In genomic region chr19:35907377-35907745, GRCh38 we compare ENCODE assay signal across 14 cellular contexts. TPM values are rescaled to one million over a fixed set of nuclear protein-coding genes. Genes with fewer than 3 reads are reported as not detected.
DNase-seq lines count a peak whose midpoint lies in the region; ATAC-seq and TF ChIP-seq lines count a peak whose summit lies in the region.
"Had no signal": no experiment of that assay in that cellular context is flagged by ENCODE, and none has a peak within 500 bp of the region (broad histone marks: within the 10 kb centered on the region; RNA-seq: fewer than 3 reads in every experiment).

No MANE protein-coding gene starts in this region.

- CTCF ChIA-PET in PC-3 (lab: Charles Lee): no interaction called here

- H3T11ph ChIP-seq in H9 (ENCODE audit: low read length): no peak overlapping the region

- no peak overlapping the region for H3K56ac ChIP-seq in H9 (ENCODE audit: insufficient read length, low read depth, low read length)

- H3K27ac ChIP-seq in esophagus muscularis mucosa (replicated peaks in 1 of 4) (peak overlapping the region; percentile 53 to 60 (median 57)), neural progenitor cell (no peak overlapping the region), H9 (ENCODE audit: insufficient read length, low read depth, low read length) (no peak overlapping the region), PC-3 (ENCODE audit: low read length) (no peak overlapping the region)

- H3K4me3 ChIP-seq in esophagus muscularis mucosa (peak overlapping the region; percentile 23 to 47 (median 36)), neural progenitor cell (no peak overlapping the region), PC-3 (ENCODE audit: low read length) (no peak overlapping the region)

- no peak overlapping the region for H2BK15ac ChIP-seq in H9 (ENCODE audit: low read depth, low read length)

- H3K79me2 ChIP-seq in neural progenitor cell (ENCODE audit: low read depth) (no peaks in the 10 kb centered on the region), H9 (ENCODE audit: insufficient read depth, low read length) (no peaks in the 10 kb centered on the region), PC-3 (ENCODE audit: low read length) (no peaks in the 10 kb centered on the region)

- intact Hi-C loops in esophagus muscularis mucosa (cut with DNase I): no loop called here
- intact Hi-C loops in PC-3 (cut with micrococcal nuclease): no loop called here

- H2BK5ac ChIP-seq in H9 (ENCODE audit: insufficient read length, low read length): no peak overlapping the region

- H2BK120ac ChIP-seq in H9 (ENCODE audit: low read depth, low read length, poor library complexity, severe bottlenecking): no peak overlapping the region

- H3K18ac ChIP-seq in H9 (ENCODE audit: insufficient read length, low read depth, low read length): no peak overlapping the region

- H4K91ac ChIP-seq in H9 (ENCODE audit: insufficient read length, low read depth, low read length): no peak overlapping the region

- 54% methylated on average over 8 of the region's 12 CpGs for WGBS in esophagus muscularis mucosa
- no CpG with 5 or more reads among the region's 12 CpGs for WGBS in H9 (ENCODE audit: extremely low coverage, insufficient read length, low lambda C conversion rate)

- H3K27me3 ChIP-seq in esophagus muscularis mucosa (no peaks in the 10 kb centered on the region), neural progenitor cell (peaks cover 10% of the 10 kb centered on the region), H9 (ENCODE audit: insufficient read depth, low read length) (no peaks in the 10 kb centered on the region), PC-3 (ENCODE audit: low read length) (no peaks in the 10 kb centered on the region)

- H3K9me3 ChIP-seq in esophagus muscularis mucosa (no peaks in the 10 kb centered on the region), neural progenitor cell (ENCODE audit: low read depth) (no peaks in the 10 kb centered on the region), H9 (ENCODE audit: control insufficient read depth, low read depth, low read length) (no peaks in the 10 kb centered on the region), PC-3 (ENCODE audit: low read length) (no peaks in the 10 kb centered on the region)

- H3K9me3 Mint-ChIP-seq in stimulated activated naive CD8-positive, alpha-beta T cell treated with anti-CD3 and anti-CD28 coated beads, Interleukin-15, Interleukin-2, amounts not matched to agents 100 ng/mL and 50 ng/mL, for 24 hours: no peaks in the 10 kb centered on the region
- H3K9me3 Mint-ChIP-seq in neural progenitor cell (no peaks in the 10 kb centered on the region), H9 (no peaks in the 10 kb centered on the region; a peak in 1 of 5 replicates)
- H3K9me3 Mint-ChIP-seq: CD4-positive, alpha-beta T cell had no signal

- H2BK20ac ChIP-seq in H9 (ENCODE audit: low read depth, low read length, poor library complexity, severe bottlenecking): no peak overlapping the region

- H3K14ac ChIP-seq in H9 (ENCODE audit: insufficient read depth, low read length): no peak overlapping the region

- H2AFZ ChIP-seq in neural progenitor cell (replicated peaks) (no peak overlapping the region), H9 (ENCODE audit: low read length) (no peak overlapping the region), PC-3 (ENCODE audit: low read length) (no peak overlapping the region)

- H3K4me2 ChIP-seq in neural progenitor cell: no peak overlapping the region
- H3K4me2 ChIP-seq in H9 (ENCODE audit: insufficient read depth, insufficient read length, low read length): no peak overlapping the region
- H3K4me2 ChIP-seq in PC-3 (ENCODE audit: low read length): no peak overlapping the region

- H3K36me3 ChIP-seq in esophagus muscularis mucosa (no peaks in the 10 kb centered on the region), neural progenitor cell (no peaks in the 10 kb centered on the region), PC-3 (ENCODE audit: low read depth, low read length) (no peaks in the 10 kb centered on the region)

- peaks cover 74% of the 10 kb centered on the region for H3K4me1 Mint-ChIP-seq in stimulated activated naive CD8-positive, alpha-beta T cell treated with anti-CD3 and anti-CD28 coated beads, Interleukin-15, Interleukin-2, amounts not matched to agents 100 ng/mL and 50 ng/mL, for 24 hours (ENCODE audit: low read depth)
- H3K4me1 Mint-ChIP-seq in neural progenitor cell: peaks cover 32% of the 10 kb centered on the region
- peaks cover 14 to 35% of the 10 kb centered on the region in 2 experiments for H3K4me1 Mint-ChIP-seq in H9

- TF ChIP-seq EP300 in esophagus muscularis mucosa (IDR thresholded peaks at IDR 0.05): no peak

- no peak for ATAC-seq in stimulated activated naive CD8-positive, alpha-beta T cell treated with anti-CD3 and anti-CD28 coated beads, Interleukin-15, Interleukin-2, amounts not matched to agents 100 U/mL and 50 U/mL, for 24 hours
- ATAC-seq in GM19351 (IDR thresholded peaks at IDR 0.05; ENCODE audit: unreplicated experiment): no peak
- no peak for ATAC-seq in PC-3

- H3F3A ChIP-seq in neural progenitor cell (ENCODE audit: low read depth): no peaks in the 10 kb centered on the region
- H3F3A ChIP-seq in PC-3 (ENCODE audit: low read length, unreplicated experiment): no peaks in the 10 kb centered on the region

- no peak for DNase-seq in stimulated activated naive CD8-positive, alpha-beta T cell treated with anti-CD3 and anti-CD28 coated beads, Interleukin-15, Interleukin-2, amounts not matched to agents 100 U/mL and 50 U/mL, for 24 hours
- DNase-seq in esophagus muscularis mucosa (ENCODE audit: extremely low spot score) (no peak), neural progenitor cell (ENCODE audit: low spot score) (no peak), germinal center (ENCODE audit: low spot score) (no peak), H9 (no peak), PC-3 (no peak)
- DNase-seq: activated CD4-positive, CD25-positive, alpha-beta regulatory T cell treated with anti-CD3 and anti-CD28 coated beads, Interleukin-2, amount 50 U/mL, for 72 hours; activated effector memory CD4-positive, alpha-beta T cell treated with Interleukin-2 at 50 U/mL for 16 hours; CD4-positive, alpha-beta T cell; NCI-H2107; NK-92 treated with Interleukin-12 subunit alpha and Interleukin-12 subunit beta, amount 100 ng/mL, for 24 hours had no signal

- H3K4me3 Mint-ChIP-seq in stimulated activated naive CD8-positive, alpha-beta T cell treated with anti-CD3 and anti-CD28 coated beads, Interleukin-15, Interleukin-2, amounts not matched to agents 100 ng/mL and 50 ng/mL, for 24 hours: peak overlapping the region; percentile 51
- no peak overlapping the region for H3K4me3 Mint-ChIP-seq in neural progenitor cell
- no peak overlapping the region for H3K4me3 Mint-ChIP-seq in H9
- H3K4me3 Mint-ChIP-seq: CD4-positive, alpha-beta T cell had no signal

- no peaks in the 10 kb centered on the region for H3K9me2 ChIP-seq in PC-3 (replicated peaks; ENCODE audit: low read length)

- peaks cover 5% of the 10 kb centered on the region for H3K23me2 ChIP-seq in H9 (ENCODE audit: insufficient read length, low read depth, low read length, poor library complexity, severe bottlenecking)

- no peak overlapping the region for H3K4ac ChIP-seq in H9 (ENCODE audit: low read depth, low read length)

- POLR2A ChIA-PET in PC-3 (lab: Charles Lee; ENCODE audit: unreplicated experiment): no interaction called here

- H3K23ac ChIP-seq in H9 (ENCODE audit: insufficient read length, low read depth, low read length): no peak overlapping the region

- no peak overlapping the region for H2AK5ac ChIP-seq in H9 (ENCODE audit: insufficient read length, low read length)

- TF ChIP-seq CTCF in esophagus muscularis mucosa (IDR thresholded peaks at IDR 0.05) (no peak), neural progenitor cell (IDR thresholded peaks at IDR 0.05) (no peak), H9 (conservative IDR thresholded peaks at IDR 0.05) (no peak), PC-3 (conservative IDR thresholded peaks at IDR 0.05; ENCODE audit: low read depth, low read length) (no peak)

- H4K5ac ChIP-seq in H9 (ENCODE audit: insufficient read length, low read depth, low read length): no peak overlapping the region

- H4K20me1 ChIP-seq in neural progenitor cell (ENCODE audit: low read depth) (no peaks in the 10 kb centered on the region), H9 (ENCODE audit: control insufficient read depth, insufficient read depth, insufficient read length) (no peaks in the 10 kb centered on the region), PC-3 (ENCODE audit: low read length) (no peaks in the 10 kb centered on the region)

- H3K27me3 Mint-ChIP-seq in stimulated activated naive CD8-positive, alpha-beta T cell treated with anti-CD3 and anti-CD28 coated beads, Interleukin-15, Interleukin-2, amounts not matched to agents 100 ng/mL and 50 ng/mL, for 24 hours: no peaks in the 10 kb centered on the region
- H3K27me3 Mint-ChIP-seq in neural progenitor cell (ENCODE audit: insufficient read depth, low read depth): peaks cover 25% of the 10 kb centered on the region
- H3K27me3 Mint-ChIP-seq in H9 (ENCODE audit: low read depth): peaks cover 7% of the 10 kb centered on the region
- H3K27me3 Mint-ChIP-seq: CD4-positive, alpha-beta T cell had no signal

- no peak overlapping the region for H2BK12ac ChIP-seq in H9 (ENCODE audit: insufficient read length, low read depth, low read length)

- no peak overlapping the region for H4K8ac ChIP-seq in H9 (replicated peaks; ENCODE audit: insufficient read length, low read depth, low read length)

- no peak overlapping the region for H3K9ac ChIP-seq in neural progenitor cell
- no peak overlapping the region for H3K9ac ChIP-seq in H9 (ENCODE audit: extremely low read depth, insufficient read length, low read length)
- H3K9ac ChIP-seq in PC-3 (ENCODE audit: low read length): no peak overlapping the region

- H3K36me3 Mint-ChIP-seq in stimulated activated naive CD8-positive, alpha-beta T cell treated with anti-CD3 and anti-CD28 coated beads, Interleukin-15, Interleukin-2, amounts not matched to agents 100 ng/mL and 50 ng/mL, for 24 hours (ENCODE audit: low read depth): no peaks in the 10 kb centered on the region
- no peaks in the 10 kb centered on the region for H3K36me3 Mint-ChIP-seq in neural progenitor cell
- no peaks in the 10 kb centered on the region for H3K36me3 Mint-ChIP-seq in H9 (ENCODE audit: insufficient read depth in 1 of 3, low read depth in 3 of 3)

- H3K79me1 ChIP-seq in H9 (ENCODE audit: insufficient read depth, low read depth, low read length, poor library complexity, severe bottlenecking): no peaks in the 10 kb centered on the region

- peaks cover 0 to 32% (median 26%) of the 10 kb centered on the region in 4 donors for H3K4me1 ChIP-seq in esophagus muscularis mucosa
- peaks cover 6% of the 10 kb centered on the region for H3K4me1 ChIP-seq in neural progenitor cell
- peaks cover 2% of the 10 kb centered on the region; the same call in 1 of the 2 replicates for H3K4me1 ChIP-seq in H9 (ENCODE audit: insufficient read depth, low read length)
- H3K4me1 ChIP-seq in PC-3 (ENCODE audit: insufficient read depth, low read length): peaks cover 4% of the 10 kb centered on the region; the same call in 1 of the 2 replicates

- H3K27ac Mint-ChIP-seq in stimulated activated naive CD8-positive, alpha-beta T cell treated with anti-CD3 and anti-CD28 coated beads, Interleukin-15, Interleukin-2, amounts not matched to agents 100 ng/mL and 50 ng/mL, for 24 hours: no peak overlapping the region
- H3K27ac Mint-ChIP-seq in neural progenitor cell (peak overlapping the region; percentile 94), H9 (no peak overlapping the region; a peak in 2 of 7 replicates)
- H3K27ac Mint-ChIP-seq: CD4-positive, alpha-beta T cell had no signal

- no peak for TF ChIP-seq POLR2A in esophagus muscularis mucosa (IDR thresholded peaks at IDR 0.05; ENCODE audit: low read depth)

- no TSS peak for BruUV-seq in PC-3 (replicated peaks; lab: Mats Ljungman, UMichigan)

RNA-seq across cellular contexts. Expression of gene TYROBP, which starts 0.7 kb away (rescaled TPM):
- total RNA-seq in esophagus muscularis mucosa: 100 to 1,000 TPM in 1 of 4 donors, 10 to 100 TPM in 3; 47.1 to 145 (median 50.7) TPM
- total RNA-seq in neural progenitor cell (ENCODE audit: low replicate concordance): not detected in 2 replicates
- total RNA-seq in H9 (2021): not detected in 2 replicates
- total RNA-seq in PC-3 (2014; rRNA removed): not detected in 2 replicates
- total RNA-seq: fibroblast of lung had no signal

RNA-seq across cellular contexts. Expression of gene HCST, which starts 5.0 kb away (rescaled TPM):
- total RNA-seq in esophagus muscularis mucosa: 10 to 100 TPM in 1 of 4 donors, 1 to 10 TPM in 1, not detected in 2; 3.7 to 14.6 TPM
- not detected in 2 replicates for total RNA-seq in neural progenitor cell (ENCODE audit: low replicate concordance)
- 0.68 and 1.8 TPM in 2 replicates for total RNA-seq in H9 (2021)
- not detected in 2 replicates for total RNA-seq in PC-3 (2014; rRNA removed)

RNA-seq across cellular contexts. Expression of gene NFKBID, which starts 7.0 kb away (rescaled TPM):
- 1 to 10 TPM; 2.5 to 6.2 (median 5.3) TPM for total RNA-seq in esophagus muscularis mucosa
- 1.3 and 4.7 TPM in 2 replicates for total RNA-seq in neural progenitor cell (ENCODE audit: low replicate concordance)
- 18.4 and 18.8 TPM in 2 replicates for total RNA-seq in H9 (2021)
- 9.0 and 10.6 TPM in 2 replicates for total RNA-seq in PC-3 (2014; rRNA removed)

RNA-seq across cellular contexts. Expression of gene LRFN3, which starts 28.8 kb away (rescaled TPM):
- 10 to 100 TPM in 3 of 4 donors, 1 to 10 TPM in 1; 7.5 to 22.6 (median 15.3) TPM for total RNA-seq in esophagus muscularis mucosa
- total RNA-seq in neural progenitor cell (ENCODE audit: low replicate concordance): 2.3 and 9.5 TPM in 2 replicates
- 18.4 and 20.5 TPM in 2 replicates for total RNA-seq in H9 (2021)
- 4.1 and 4.8 TPM in 2 replicates for total RNA-seq in PC-3 (2014; rRNA removed)

RNA-seq across cellular contexts. Expression of gene APLP1, which starts 39.0 kb away (rescaled TPM):
- total RNA-seq in esophagus muscularis mucosa (10 to 100 TPM in 2 of 4 donors, 1 to 10 TPM in 2; 4.6 to 14.6 (median 8.8) TPM), neural progenitor cell (ENCODE audit: low replicate concordance) (89.5 and 191 TPM in 2 replicates), H9 (2021) (29.9 and 36.9 TPM in 2 replicates), PC-3 (2014; rRNA removed) (21.1 and 23.2 TPM in 2 replicates)
- total RNA-seq: CD4-positive, alpha-beta T cell had no signal

Comparison
In these comparisons a context has a peak if more than half of its experiments do, and no peak if none do; other contexts are left out.
1. H3K27ac ChIP-seq: peak in esophagus muscularis mucosa (4 of 4); none in neural progenitor cell (single experiment), H9 (single experiment) and PC-3 (single experiment).
2. H3K4me3 ChIP-seq: peak in esophagus muscularis mucosa (4 of 4); none in neural progenitor cell (single experiment) and PC-3 (single experiment).
3. RNA of gene TYROBP, which starts 0.7 kb away (total RNA-seq): 47.1 to 145 TPM in esophagus muscularis mucosa; not detected in neural progenitor cell, not detected in H9 and not detected in PC-3; every median in the first group is over 10 times any median in the second.